ENCODE assay signal across 9 cellular contexts in genomic region chr2:157901325-157901724, GRCh38. TPM values are rescaled to one million over a fixed set of nuclear protein-coding genes. Genes with fewer than 3 reads are reported as not detected.
DNase-seq lines count a peak whose midpoint lies in the region; ATAC-seq, FAIRE-seq and TF ChIP-seq lines count a peak whose summit lies in the region.
"Had no signal": no experiment of that assay in that cellular context is flagged by ENCODE, and none has a peak within 500 bp of the region (broad histone marks: within the 10 kb centered on the region; RNA-seq: fewer than 3 reads in every experiment).

No MANE protein-coding gene starts in this region.

- intact Hi-C loops in HepG2 (cut with micrococcal nuclease; ENCODE audit: unreplicated experiment): loop anchor here (5.0 kb wide), 1 partner anchor 111 kb away; no protein-coding TSS in a partner anchor
- intact Hi-C loops in transverse colon (cut with DNase I; ENCODE audit: low total_unique reads): no loop called here

- H3K27me3 ChIP-seq in HepG2 (ENCODE audit: control insufficient read depth in 1 of 2, insufficient read depth in 2 of 2, low read length in 2 of 2) (peaks cover 0 to 13% of the 10 kb centered on the region in 2 experiments; a peak in 1 of 5 replicates), transverse colon (no peaks in the 10 kb centered on the region)

- H3K27ac ChIP-seq in HepG2 (ENCODE audit: extremely low read length, insufficient read depth, low read length) (no peak overlapping the region), transverse colon (no peak overlapping the region)
- H3K27ac ChIP-seq: 22Rv1 had no signal

- H3K4me3 Mint-ChIP-seq in WTC11: no peak overlapping the region

- H3K36me3 ChIP-seq in HepG2 (replicated peaks in 1 of 2; ENCODE audit: control insufficient read depth in 1 of 2, insufficient read depth in 2 of 2, low read length in 2 of 2): no peaks in the 10 kb centered on the region
- H3K36me3 ChIP-seq in transverse colon: no peaks in the 10 kb centered on the region

- no peaks in the 10 kb centered on the region for H3K9me3 Mint-ChIP-seq in WTC11

- H4K20me1 ChIP-seq in HepG2 (ENCODE audit: insufficient read depth, low read length): no peaks in the 10 kb centered on the region

- ATAC-seq in WTC11: peak; percentile 76
- peak; percentile 63 for ATAC-seq in HepG2

- H3K4me1 ChIP-seq in HepG2 (ENCODE audit: insufficient read depth, low read length): no peaks in the 10 kb centered on the region
- peaks cover 0 to 13% (median 0%) of the 10 kb centered on the region in 4 donors for H3K4me1 ChIP-seq in transverse colon

- H3K36me3 Mint-ChIP-seq in WTC11: no peaks in the 10 kb centered on the region

- TF ChIP-seq CTCF in GM13977 (IDR thresholded peaks at IDR 0.05; ENCODE audit: extremely low read depth, insufficient read depth, missing control alignments): peak; percentile 25
- TF ChIP-seq CTCF in WTC11 (IDR thresholded peaks at IDR 0.05): no peak
- peak; percentile 36; the same call in 1 of the 2 replicates for TF ChIP-seq CTCF in HepG2 (CRISPR knock-in tag; IDR thresholded peaks at IDR 0.05)
- peak in 1 of 5 experiments; percentile 15 for TF ChIP-seq CTCF in transverse colon (IDR thresholded peaks at IDR 0.05)

- no peak overlapping the region for H3K4me2 ChIP-seq in HepG2 (ENCODE audit: low read depth, low read length)

- TF ChIP-seq POLR2A in HepG2 (IDR thresholded peaks at IDR 0.05; ENCODE audit: insufficient read depth in 1 of 2, low read depth in 2 of 2, low read length in 2 of 2): no peak
- no peak for TF ChIP-seq POLR2A in transverse colon (IDR thresholded peaks at IDR 0.05)

- 25% methylated on average over 3 of the region's 3 CpGs for WGBS in HepG2 (ENCODE audit: low lambda C conversion rate)
- 52 to 63% methylated on average over 3 of the region's 3 CpGs for WGBS in transverse colon (ENCODE audit: low coverage in 1 of 2), 2 donors

- H3K27ac Mint-ChIP-seq in WTC11: no peak overlapping the region

- peaks cover 24% of the 10 kb centered on the region for H3K4me1 Mint-ChIP-seq in WTC11

- no TSS peak for BruUV-seq in HepG2 (replicated peaks; lab: Mats Ljungman, UMichigan)

- FAIRE-seq in HepG2 (lab: Jason Lieb, UNC): peak; percentile 53

- TF ChIP-seq RAD21 in HepG2 (CRISPR knock-in tag; IDR thresholded peaks at IDR 0.05): no peak

- no peaks in the 10 kb centered on the region for H3K79me2 ChIP-seq in HepG2 (ENCODE audit: insufficient read depth, low read length)

- DNase-seq in DMS 273 (lab: John Stamatoyannopoulos, UW; ENCODE audit: unreplicated experiment): peak; percentile 12
- no peak for DNase-seq in DMS 273 treated with DMSO at 0.1 percent for 48 hours (lab: John Stamatoyannopoulos, UW)
- no peak for DNase-seq in GM13977 (ENCODE audit: low spot score)
- DNase-seq in WTC11 (ENCODE audit: low spot score): no peak
- no peak for DNase-seq in HepG2 (ENCODE audit: low spot score)
- DNase-seq in transverse colon: no peak
- no peak for DNase-seq in activated effector memory CD4-positive, alpha-beta T cell treated with anti-CD3 and anti-CD28 coated beads, Interleukin-2, amount 50 U/mL, for 16 hours
- no peak for DNase-seq in stimulated activated CD4-positive, alpha-beta T cell treated with anti-CD3 and anti-CD28 coated beads, Interleukin-12 subunit alpha, Interleukin-12 subunit beta, amount 100 ng/mL, for 4 hours

- peaks cover 16% of the 10 kb centered on the region for H3K27me3 Mint-ChIP-seq in WTC11 (ENCODE audit: low read depth)

- H3K9me3 ChIP-seq in HepG2 (ENCODE audit: low read length) (no peaks in the 10 kb centered on the region), transverse colon (no peaks in the 10 kb centered on the region)

- H3K4me3 ChIP-seq in HepG2 (replicated peaks in 1 of 3; ENCODE audit: insufficient read depth in 1 of 3, low read depth in 2 of 3, low read length in 3 of 3) (no peak overlapping the region), transverse colon (no peak overlapping the region)

- TF ChIP-seq EP300 in HepG2 (IDR thresholded peaks at IDR 0.05; ENCODE audit: low read depth in 2 of 2, low read length in 2 of 2) (no peak), HepG2 (CRISPR knock-in tag; IDR thresholded peaks at IDR 0.05; ENCODE audit: borderline replicate concordance) (no peak), transverse colon (IDR thresholded peaks at IDR 0.05; ENCODE audit: low read depth) (no peak)

- POLR2A ChIA-PET in WTC11 (lab: Charles Lee) (no interaction called here), HepG2 (lab: Yijun Ruan, JAX) (no interaction called here)

- CTCF ChIA-PET in WTC11 (lab: Charles Lee) (interaction anchor here (0.6 to 1.9 kb wide), 14 partner anchors 9 to 669 kb away, joined by 3 to 14 read pairs (median 4); partner anchors contain the start of genes ACVR1 and ACVR1C), HepG2 (lab: Yijun Ruan, JAX; ENCODE audit: low intra/inter-chr PET ratio, low total read pairs) (no interaction called here)

- in situ Hi-C loops in GM13977 (cut with MboI; ENCODE audit: low pct_unique_long_range_greater_than_20kb, low sequenced_read_pairs, unreplicated experiment) (no loop called here), HepG2 (cut with HindIII; ENCODE audit: extremely low pct_ligation_motif_present, low pct_unique_long_range_greater_than_20kb) (no loop called here), transverse colon (cut with MboI; ENCODE audit: low pct_ligation_motif_present in 1 of 4, low pct_unique_long_range_greater_than_20kb in 1 of 4, low sequenced_read_pairs in 3 of 4) (no loop called here)

- H2AFZ ChIP-seq in HepG2 (ENCODE audit: low read length): no peak overlapping the region

- H3K9ac ChIP-seq in HepG2 (ENCODE audit: insufficient read depth, low read depth, low read length): no peak overlapping the region

TF ChIP-seq in WTC11, 78 proteins besides CTCF, POLR2A, EP300 and RAD21 (continues in another document):
- no peak for TF ChIP-seq PREB (CRISPR knock-in tag; IDR thresholded peaks at IDR 0.05; ENCODE audit: borderline replicate concordance)
- TF ChIP-seq TCF7 (CRISPR knock-in tag; IDR thresholded peaks at IDR 0.05; ENCODE audit: low read depth): no peak
- TF ChIP-seq NR2C2 (CRISPR knock-in tag; IDR thresholded peaks at IDR 0.05): no peak
- no peak for TF ChIP-seq ZMAT4 (CRISPR knock-in tag; IDR thresholded peaks at IDR 0.05)

TF ChIP-seq in HepG2, 621 proteins besides CTCF, POLR2A, EP300 and RAD21 (continues in another document):
- TF ChIP-seq ZMYM2 (CRISPR knock-in tag; IDR thresholded peaks at IDR 0.05) (no peak), ZXDC (CRISPR knock-in tag; IDR thresholded peaks at IDR 0.05) (no peak), ZBTB7A (CRISPR knock-in tag; IDR thresholded peaks at IDR 0.05) (no peak), NONO (IDR thresholded peaks at IDR 0.05) (no peak), NONO (CRISPR knock-in tag; conservative IDR thresholded peaks at IDR 0.05) (no peak), ZNF772 (CRISPR knock-in tag; IDR thresholded peaks at IDR 0.05) (no peak), IRX3 (CRISPR knock-in tag; IDR thresholded peaks at IDR 0.05; ENCODE audit: borderline replicate concordance, low read depth) (no peak), ZFYVE20 (CRISPR knock-in tag; IDR thresholded peaks at IDR 0.05; ENCODE audit: borderline replicate concordance, low read depth) (no peak), ZNF747 (CRISPR knock-in tag; IDR thresholded peaks at IDR 0.05; ENCODE audit: borderline replicate concordance) (no peak), RARG (CRISPR knock-in tag; IDR thresholded peaks at IDR 0.05; ENCODE audit: low read depth) (no peak), HHEX (CRISPR knock-in tag; IDR thresholded peaks at IDR 0.05) (no peak)

RNA-seq across cellular contexts. Expression of gene ACVR1, which starts 25.2 kb away (rescaled TPM):
- total RNA-seq in WTC11 (2021) (16.8 to 20.2 TPM (median 19.2 TPM) in 3 replicates), HepG2 (2016; rRNA removed; fragmentation: Illumina TruSeq; extraction: Trizol) (2.3 and 2.8 TPM in 2 replicates), transverse colon (10 to 100 TPM in 3 of 4 donors, 1 to 10 TPM in 1; 4.5 to 16.5 (median 11.8) TPM)
- total RNA-seq in HepG2 (2016; cell fraction: cytosol; rRNA removed; fragmentation: Illumina TruSeq; extraction: Trizol; ENCODE audit: low read depth): 1.3 and 1.7 TPM in 2 replicates
- 2.7 and 3.8 TPM in 2 replicates for total RNA-seq in HepG2 (2016; cell fraction: insoluble cytoplasmic fraction; rRNA removed; fragmentation: Illumina TruSeq; extraction: Trizol)
- total RNA-seq in HepG2 (2016; cell fraction: membrane; rRNA removed; fragmentation: Illumina TruSeq; extraction: Trizol): 3.1 and 3.3 TPM in 2 replicates
- total RNA-seq in HepG2 (2016; cell fraction: nucleus; rRNA removed; fragmentation: Illumina TruSeq; extraction: Trizol): 8.2 and 8.4 TPM in 2 replicates
- polyA plus RNA-seq in HepG2 (2011; rRNA removed): 5.4 and 6.9 TPM in 2 replicates
- polyA plus RNA-seq in HepG2 (2011; cell fraction: cytosol; rRNA removed): 4.3 and 8.0 TPM in 2 replicates
- 5.9 and 6.4 TPM in 2 replicates for polyA plus RNA-seq in HepG2 (2011; cell fraction: nucleus; rRNA removed)
- polyA plus RNA-seq in HepG2 (2012): 8.6 and 9.9 TPM in 2 replicates
- 0.64 and 0.91 TPM in 2 replicates for polyA plus RNA-seq in HepG2 (2016; cell fraction: cytosol; fragmentation: Illumina TruSeq; extraction: Trizol; ENCODE audit: low read depth)
- 4.0 and 4.8 TPM in 2 replicates for polyA plus RNA-seq in HepG2 (2016; cell fraction: insoluble cytoplasmic fraction; fragmentation: Illumina TruSeq; extraction: Trizol; ENCODE audit: low read depth)
- polyA plus RNA-seq in HepG2 (2016; cell fraction: membrane; fragmentation: Illumina TruSeq; extraction: Trizol; ENCODE audit: low read depth): 1.3 and 1.6 TPM in 2 replicates
- polyA plus RNA-seq in HepG2 (2016; cell fraction: nucleus; fragmentation: Illumina TruSeq; extraction: Trizol; ENCODE audit: insufficient read depth, low read depth): 11.1 and 11.6 TPM in 2 replicates
- 8.0 and 8.3 TPM in 2 replicates for polyA minus RNA-seq in HepG2 (2011; rRNA and poly(A)+ RNA removed; ENCODE audit: low replicate concordance)
- 6.2 and 10.0 TPM in 2 replicates for polyA minus RNA-seq in HepG2 (2011; cell fraction: cytosol; rRNA and poly(A)+ RNA removed)
- 12.7 and 15.2 TPM in 2 replicates for polyA minus RNA-seq in HepG2 (2011; cell fraction: nucleus; rRNA and poly(A)+ RNA removed)
